In the genomic region with DNA sequence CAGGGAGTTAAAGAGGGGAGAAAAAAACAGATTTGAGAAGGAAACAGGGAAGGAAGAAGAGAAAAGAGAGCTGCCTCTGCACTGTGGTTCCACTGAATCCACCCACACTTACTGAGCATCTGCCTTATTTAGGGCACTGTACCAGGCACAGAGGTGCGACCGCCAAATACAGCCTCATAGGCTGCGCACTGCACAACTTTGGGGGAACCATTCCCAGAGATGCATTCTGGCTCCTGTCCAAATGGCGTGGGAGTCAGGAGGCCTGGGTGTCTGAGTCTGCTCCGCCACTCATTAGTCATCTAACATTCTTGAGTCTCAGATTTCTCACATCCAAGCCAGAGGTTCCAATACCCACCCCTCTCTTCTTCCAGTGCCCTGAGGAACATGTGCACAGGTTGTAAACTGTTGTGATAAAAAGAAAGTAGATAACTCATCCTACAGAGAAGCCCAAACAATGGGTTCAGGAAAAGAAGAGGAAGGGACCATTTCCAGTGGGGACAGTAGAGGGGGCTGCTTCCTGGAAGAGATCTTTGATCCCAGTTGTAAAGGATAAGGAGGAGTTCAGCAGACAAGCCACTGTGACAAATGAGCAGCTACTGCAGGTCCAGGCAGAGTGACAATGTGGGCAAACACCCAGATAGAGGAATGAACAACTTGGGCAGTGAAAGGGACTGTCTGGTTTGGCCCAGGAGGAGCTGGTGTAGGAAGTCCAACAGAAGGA, we compare ENCODE assay signal across 8 cellular contexts.
DNase-seq lines count a peak whose midpoint lies in the region; ATAC-seq and TF ChIP-seq lines count a peak whose summit lies in the region.

No MANE protein-coding gene starts in this region.

- intact Hi-C loops in Calu3 (cut with micrococcal nuclease; ENCODE audit: unreplicated experiment), result loop anchor here (2.0 kb wide), 1 partner anchor 76 kb away; no protein-coding TSS in a partner anchor

- peak overlapping the region; percentile 96 for H3K27ac Mint-ChIP-seq in Calu3 (ENCODE audit: unreplicated experiment)

- H3K4me1 Mint-ChIP-seq in Calu3 (ENCODE audit: low read depth, unreplicated experiment), result peaks cover 65% of the 10 kb centered on the region

- CTCF ChIA-PET in Calu3 (lab: Charles Lee), result interaction anchor here (0.6 to 2.4 kb wide), 13 partner anchors 10 to 1043 kb away, joined by 3 to 10 read pairs (median 5); no protein-coding TSS in a partner anchor

- H3K36me3 Mint-ChIP-seq in Calu3 (ENCODE audit: insufficient read depth, unreplicated experiment), result peaks cover 36% of the 10 kb centered on the region

- TF ChIP-seq CTCF in Calu3 (IDR thresholded peaks at IDR 0.05; ENCODE audit: unreplicated experiment) (no peak), NB4 (IDR thresholded peaks at IDR 0.05; ENCODE audit: low read depth, low read length) (no peak), astrocyte of the cerebellum (IDR thresholded peaks at IDR 0.05; ENCODE audit: low read depth, low read length, missing control alignments) (no peak)

- TSS peak; percentile 91 for BruUV-seq in Calu3 (replicated peaks; lab: Mats Ljungman, UMichigan)

- no peak for TF ChIP-seq POLR2A in NB4 (IDR thresholded peaks at IDR 0.05; ENCODE audit: extremely low read depth, insufficient read length)

- in situ Hi-C loops in astrocyte of the cerebellum (cut with HindIII; ENCODE audit: low sequenced_read_pairs), result no loop called here

- H3K27me3 Mint-ChIP-seq in Calu3 (ENCODE audit: unreplicated experiment), result no peaks in the 10 kb centered on the region

- H3K9me3 Mint-ChIP-seq in Calu3 (ENCODE audit: low read depth, unreplicated experiment), result no peaks in the 10 kb centered on the region

- H3K4me3 ChIP-seq in NB4 (ENCODE audit: low read depth, low read length), result no peak overlapping the region
- H3K4me3 ChIP-seq in astrocyte of the cerebellum (ENCODE audit: low read depth, low read length), result no peak overlapping the region

- peak; percentile 89 for DNase-seq in Calu3
- peak; percentile 52 for DNase-seq in NB4 (ENCODE audit: low read depth)
- peak; percentile 67 for DNase-seq in astrocyte of the cerebellum (ENCODE audit: low read depth)
- peak; percentile 81 for DNase-seq in non-pigmented ciliary epithelial cell (ENCODE audit: low read depth)
- DNase-seq in NCI-H526 (lab: John Stamatoyannopoulos, UW), result no peak
- no peak for DNase-seq in NCI-H2081 treated with DMSO at 0.1 percent for 48 hours (lab: John Stamatoyannopoulos, UW)
- DNase-seq in NCI-H510A (lab: John Stamatoyannopoulos, UW), result no peak

- no peak for ATAC-seq in GM18873 (IDR thresholded peaks at IDR 0.05; ENCODE audit: low FRiP score, unreplicated experiment)

- peak overlapping the region; percentile 28 for H3K4me3 Mint-ChIP-seq in Calu3 (ENCODE audit: low read depth, unreplicated experiment)

Comparison
In these comparisons a context has a peak if more than half of its experiments do, and no peak if none do; other contexts are left out.
1. DNase-seq: peak in Calu3 (single experiment), NB4 (single experiment), astrocyte of the cerebellum (single experiment) and non-pigmented ciliary epithelial cell (single experiment); none in NCI-H526 (0 of 2), NCI-H2081 treated with DMSO at 0.1 percent for 48 hours (single experiment) and NCI-H510A (single experiment).